Comparison of ENCODE assay signal across 18 cellular contexts in genomic region chr14:81033841-81034240, GRCh38.
A peak's percentile ranks its signal among the peaks of the same experiment; 100 is the strongest.
DNase-seq lines count a peak whose midpoint lies in the region.
"Had no signal": no experiment of that assay in that cellular context is flagged by ENCODE, and none has a peak within 500 bp of the region (broad histone marks: within the 10 kb centered on the region; RNA-seq: fewer than 3 reads in every experiment).

No MANE protein-coding gene starts in this region.

- DNase-seq in Ammon's horn (ENCODE audit: low spot score) (peak; percentile 41), MV-4-11 (lab: John Stamatoyannopoulos, UW) (peak; percentile 95), SKM-1 (lab: John Stamatoyannopoulos, UW; ENCODE audit: unreplicated experiment) (peak; percentile 38), medulla oblongata (ENCODE audit: extremely low spot score) (peak; percentile 44), NCI-H1930 (lab: John Stamatoyannopoulos, UW) (no peak), HT-29 (ENCODE audit: low spot score) (no peak), NCI-H2171 (lab: John Stamatoyannopoulos, UW) (no peak), T1000 (lab: John Stamatoyannopoulos, UW) (no peak)
- DNase-seq: activated CD4-positive, alpha-beta T cell treated with anti-CD3 and anti-CD28 coated beads, Interleukin-2, amount 50 U/mL, for 1 hour; activated gamma-delta T cell treated with Interleukin-2 at 50 U/mL for 16 hours; activated T-cell treated with anti-CD3 and anti-CD28 coated beads, Interleukin-2, amount 50 U/mL, for 4 hours; H7; MG63; NCI-H2171 treated with DMSO at 0.1 percent for 48 hours; NCI-H524; RPMI8226; SK-N-SH; transverse colon had no signal

Comparison
In these comparisons a context has a peak if more than half of its experiments do, and no peak if none do; other contexts are left out.
1. DNase-seq: peak in Ammon's horn (single experiment), MV-4-11 (single experiment), SKM-1 (single experiment) and medulla oblongata (single experiment); none in NCI-H1930 (0 of 2), HT-29 (single experiment), NCI-H2171 (single experiment) and T1000 (single experiment).